1 cellular context compared by ENCODE assay signal in the genomic region with DNA sequence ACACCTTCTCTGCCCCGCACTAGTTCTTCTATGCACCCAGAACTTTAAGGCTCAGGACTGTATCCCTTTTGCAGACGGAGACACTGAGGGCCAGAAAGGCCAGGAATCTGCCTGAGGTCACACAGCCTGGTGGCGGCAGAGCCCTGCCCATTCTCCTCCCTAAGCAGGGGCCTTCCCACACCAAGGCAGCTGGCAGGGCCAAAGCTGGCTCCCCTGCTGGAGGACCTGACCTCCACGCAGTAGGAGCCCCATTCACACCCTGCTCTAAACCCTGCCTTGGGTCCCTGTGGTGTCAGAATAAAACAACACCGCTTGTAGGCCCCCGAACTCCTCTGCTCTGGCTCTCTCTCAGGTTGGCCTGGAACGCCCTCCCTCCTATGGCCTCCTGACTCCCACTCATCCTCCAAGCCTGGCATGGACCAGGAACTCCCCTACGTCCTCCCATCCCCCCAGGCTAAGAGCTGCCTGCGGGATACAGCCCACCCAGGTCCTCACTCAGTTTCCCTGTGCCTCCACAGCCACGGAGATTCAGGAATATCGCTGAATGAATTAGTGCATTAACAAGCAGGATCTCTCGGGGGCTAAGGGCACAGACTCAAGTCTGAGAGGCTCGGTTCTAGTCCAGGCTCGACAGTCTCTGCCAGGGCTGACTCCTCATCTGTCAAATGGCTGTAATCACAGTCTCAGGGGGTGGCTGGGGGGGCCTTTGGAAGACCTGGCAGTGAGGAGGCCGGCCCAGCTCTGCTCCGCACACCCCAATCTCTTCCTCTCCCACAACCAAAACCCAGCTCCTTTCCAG.
TF ChIP-seq lines count a peak whose summit lies in the region.

No MANE protein-coding gene starts in this region.

TF ChIP-seq in GM23338, 12 proteins besides CTCF, POLR2A, EP300 and RAD21 (continued from another document):
- TF ChIP-seq CREB1 (CRISPR knock-in tag; IDR thresholded peaks at IDR 0.05; ENCODE audit: low read depth) (no peak), POLR2AphosphoS5 (IDR thresholded peaks at IDR 0.05; ENCODE audit: low read depth) (no peak), NANOG (IDR thresholded peaks at IDR 0.05; ENCODE audit: borderline replicate concordance) (no peak), ZNF114 (CRISPR knock-in tag; IDR thresholded peaks at IDR 0.05) (no peak)
TF ChIP-seq in GM23338: peak in this region for 0.
